28 cellular contexts compared by ENCODE assay signal in the genomic region with DNA sequence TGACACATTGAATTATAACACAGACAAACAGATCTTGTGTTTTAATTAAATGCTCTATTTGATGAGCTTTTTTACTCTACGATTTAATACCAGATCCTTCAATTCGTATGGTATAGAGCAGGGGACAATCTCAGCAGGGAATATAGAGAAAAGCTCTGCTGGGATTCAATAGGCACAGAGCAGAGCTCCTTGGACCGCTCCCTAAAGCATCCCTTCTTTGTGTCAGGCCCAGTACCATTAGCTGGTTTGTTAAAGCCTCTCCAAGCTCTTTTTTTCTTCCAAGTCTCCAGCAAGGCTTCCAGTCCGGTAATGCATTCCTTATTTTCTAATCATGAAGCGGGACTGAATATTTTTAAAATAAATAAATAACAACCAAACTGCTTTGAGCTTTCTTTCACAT.
"Had no signal": no experiment of that assay in that cellular context is flagged by ENCODE, and none has a peak within 500 bp of the region (broad histone marks: within the 10 kb centered on the region; RNA-seq: fewer than 3 reads in every experiment).

No MANE protein-coding gene starts in this region.

- DNase-seq: hippocampal formation; immature natural killer cell; kidney; left colon; left lung; lower lobe of right lung; mammary epithelial cell; mesenchymal stem cell; natural killer cell; occipital lobe; psoas muscle; right lobe of liver; stimulated activated CD4-positive, alpha-beta T cell treated with anti-CD3 and anti-CD28 coated beads, Interleukin-12 subunit alpha, Interleukin-12 subunit beta, amount 100 ng/mL, for 4 hours; stimulated activated CD4-positive, alpha-beta T cell treated with anti-CD3 and anti-CD28 coated beads, Interleukin-15, amount 100 ng/mL, for 24 hours; stimulated activated CD4-positive, alpha-beta T cell treated with anti-CD3 and anti-CD28 coated beads, Interleukin-2, amount 100 ng/mL, for 24 hours; stimulated activated CD4-positive, alpha-beta T cell treated with anti-CD3 and anti-CD28 coated beads, Interleukin-4, amount 100 ng/mL, for 1 hour; stimulated activated naive B cell treated with anti-CD40 and anti-IgM and Interleukin-4, amounts not matched to agents 10 μg/mL and 1 μg/mL and 100 μg/mL, for 72 hours; stimulated activated naive CD8-positive, alpha-beta T cell treated with anti-CD3 and anti-CD28 coated beads, Interleukin-15, Interleukin-2, amounts not matched to agents 100 U/mL and 50 U/mL, for 24 hours; stomach; testis; thyroid gland; transverse colon; upper lobe of left lung had no signal

- H2AFZ ChIP-seq: parathyroid adenoma had no signal

- H3K79me2 ChIP-seq: parathyroid adenoma had no signal

- H3K27me3 Mint-ChIP-seq: stimulated activated naive B cell treated with anti-CD40 and anti-IgM and Interleukin-4, amounts not matched to agents 10 μg/mL and 1 μg/mL and 100 μg/mL, for 72 hours had no signal

- H3K27ac ChIP-seq: left lung, lower lobe of right lung, neutrophil, parathyroid adenoma, psoas muscle, right atrium auricular region, right lobe of liver, stomach, testis, thyroid gland, transverse colon, upper lobe of left lung, vagina had no signal

- H3K27me3 ChIP-seq: left lung, neutrophil, right atrium auricular region, right lobe of liver, stomach, testis, thyroid gland, transverse colon, upper lobe of left lung, vagina had no signal

- H3K4me1 Mint-ChIP-seq: immature natural killer cell; natural killer cell; stimulated activated naive B cell treated with anti-CD40 and anti-IgM and Interleukin-4, amounts not matched to agents 10 μg/mL and 1 μg/mL and 100 μg/mL, for 72 hours had no signal

- H3K27ac Mint-ChIP-seq: immature natural killer cell; natural killer cell; stimulated activated naive B cell treated with anti-CD40 and anti-IgM and Interleukin-4, amounts not matched to agents 10 μg/mL and 1 μg/mL and 100 μg/mL, for 72 hours had no signal

- H3K36me3 ChIP-seq: left lung, lower lobe of right lung, neutrophil, right atrium auricular region, right lobe of liver, stomach, thyroid gland, transverse colon, upper lobe of left lung, vagina had no signal

- H3K4me3 ChIP-seq: left lung, lower lobe of right lung, psoas muscle, right atrium auricular region, right lobe of liver, stomach, testis, thyroid gland, transverse colon, upper lobe of left lung, vagina had no signal

- H3K9me3 Mint-ChIP-seq: stimulated activated naive B cell treated with anti-CD40 and anti-IgM and Interleukin-4, amounts not matched to agents 10 μg/mL and 1 μg/mL and 100 μg/mL, for 72 hours had no signal

- H3K4me1 ChIP-seq: left lung, lower lobe of right lung, parathyroid adenoma, psoas muscle, right atrium auricular region, right lobe of liver, stomach, testis, thyroid gland, transverse colon, upper lobe of left lung, vagina had no signal

- H3K9me3 ChIP-seq: left lung, lower lobe of right lung, neutrophil, psoas muscle, right atrium auricular region, right lobe of liver, stomach, testis, thyroid gland, transverse colon, upper lobe of left lung, vagina had no signal

- ATAC-seq: left colon; left lung; lower lobe of right lung; natural killer cell; psoas muscle; right lobe of liver; stimulated activated naive B cell treated with anti-CD40 and anti-IgM and Interleukin-4, amounts not matched to agents 10 μg/mL and 1 μg/mL and 100 μg/mL, for 72 hours; stimulated activated naive CD8-positive, alpha-beta T cell treated with anti-CD3 and anti-CD28 coated beads, Interleukin-15, Interleukin-2, amounts not matched to agents 100 U/mL and 50 U/mL, for 24 hours had no signal

- H3K4me3 Mint-ChIP-seq: immature natural killer cell; natural killer cell; stimulated activated naive B cell treated with anti-CD40 and anti-IgM and Interleukin-4, amounts not matched to agents 10 μg/mL and 1 μg/mL and 100 μg/mL, for 72 hours had no signal

- H3K36me3 Mint-ChIP-seq: immature natural killer cell; natural killer cell; stimulated activated naive B cell treated with anti-CD40 and anti-IgM and Interleukin-4, amounts not matched to agents 10 μg/mL and 1 μg/mL and 100 μg/mL, for 72 hours had no signal

- FAIRE-seq: islet of Langerhans, kidney had no signal
